1 cellular context compared by ENCODE assay signal in the genomic region with DNA sequence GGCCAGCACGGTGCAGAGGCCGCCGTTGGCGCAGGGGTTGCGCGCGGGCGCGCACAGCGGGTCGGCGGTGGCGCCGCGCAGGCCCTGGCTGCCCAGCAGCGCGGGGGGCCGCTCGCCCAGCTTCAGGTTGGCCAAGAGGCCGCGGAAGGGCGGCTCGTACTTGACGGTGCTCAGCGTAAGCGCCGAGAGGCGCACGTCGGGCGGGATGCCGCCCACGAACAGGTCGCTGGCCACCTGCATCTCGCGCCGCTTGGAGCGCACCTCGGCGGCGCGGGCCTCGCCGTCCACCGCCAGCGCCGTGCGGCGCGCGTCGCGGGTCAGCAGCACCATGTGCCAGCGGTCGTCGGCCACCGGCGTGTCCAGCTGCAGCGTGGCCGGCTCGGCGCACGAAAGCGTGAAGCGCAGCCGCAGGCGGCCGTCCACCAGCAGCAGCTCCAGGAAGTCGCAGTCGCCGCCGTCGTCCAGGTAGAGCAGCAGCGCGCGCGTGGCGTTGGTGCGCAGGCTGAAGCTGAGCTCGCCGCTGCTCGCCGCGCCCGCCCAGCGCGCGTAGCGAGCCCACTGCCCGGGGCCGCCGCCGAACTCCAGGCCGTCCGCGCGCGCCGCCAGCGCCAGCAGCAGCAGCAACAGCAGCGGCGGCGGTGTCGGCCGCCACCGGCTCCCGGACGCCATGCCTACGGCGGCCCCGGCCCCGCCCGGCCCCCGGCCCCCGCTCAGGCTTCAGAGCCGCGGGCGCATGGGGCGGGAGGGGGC.
TF ChIP-seq lines count a peak whose summit lies in the region.

No MANE protein-coding gene starts in this region.

TF ChIP-seq in H1, 55 proteins besides CTCF, POLR2A, EP300 and RAD21:
- TF ChIP-seq JUND (IDR thresholded peaks at IDR 0.05; ENCODE audit: low read length), result no peak
- TF ChIP-seq SP2 (IDR thresholded peaks at IDR 0.05; ENCODE audit: low read length), result no peak
- TF ChIP-seq RNF2 (IDR thresholded peaks at IDR 0.05; ENCODE audit: borderline replicate concordance, low read depth, low read length, missing control alignments, poor library complexity, severe bottlenecking), result peak; percentile 23
- TF ChIP-seq SIRT6 (IDR thresholded peaks at IDR 0.05; ENCODE audit: low read length), result no peak
- no peak for TF ChIP-seq CTBP2 (IDR thresholded peaks at IDR 0.05; ENCODE audit: borderline replicate concordance, insufficient read depth, insufficient read length, low read length)
- peak; percentile 83 for TF ChIP-seq EZH2 (IDR thresholded peaks at IDR 0.05; ENCODE audit: low read depth, low read length, severe bottlenecking)
- TF ChIP-seq, protein P1, sequence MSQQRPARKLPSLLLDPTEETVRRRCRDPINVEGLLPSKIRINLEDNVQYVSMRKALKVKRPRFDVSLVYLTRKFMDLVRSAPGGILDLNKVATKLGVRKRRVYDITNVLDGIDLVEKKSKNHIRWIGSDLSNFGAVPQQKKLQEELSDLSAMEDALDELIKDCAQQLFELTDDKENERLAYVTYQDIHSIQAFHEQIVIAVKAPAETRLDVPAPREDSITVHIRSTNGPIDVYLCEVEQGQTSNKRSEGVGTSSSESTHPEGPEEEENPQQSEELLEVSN (IDR thresholded peaks at IDR 0.05), result peak; percentile 58; the same call in 1 of the 2 replicates
- no peak for TF ChIP-seq TAF7 (optimal IDR thresholded peaks at IDR 0.05; ENCODE audit: borderline replicate concordance, low read depth, low read length)
- TF ChIP-seq KDM4A (IDR thresholded peaks at IDR 0.05; ENCODE audit: low read depth, low read length, severe bottlenecking), result peak; percentile 73
- no peak for TF ChIP-seq NANOG (IDR thresholded peaks at IDR 0.05; ENCODE audit: insufficient read depth, low read depth, low read length, poor library complexity, severe bottlenecking)
- TF ChIP-seq EGR1 (IDR thresholded peaks at IDR 0.05; ENCODE audit: borderline replicate concordance, low read depth, low read length), result no peak
- no peak for TF ChIP-seq BRCA1 (IDR thresholded peaks at IDR 0.05; ENCODE audit: low read depth, low read length)
- no peak for TF ChIP-seq KDM5A (IDR thresholded peaks at IDR 0.05; ENCODE audit: low read length)
- no peak for TF ChIP-seq BACH1 (IDR thresholded peaks at IDR 0.05; ENCODE audit: low read length)
- TF ChIP-seq, protein P2, sequence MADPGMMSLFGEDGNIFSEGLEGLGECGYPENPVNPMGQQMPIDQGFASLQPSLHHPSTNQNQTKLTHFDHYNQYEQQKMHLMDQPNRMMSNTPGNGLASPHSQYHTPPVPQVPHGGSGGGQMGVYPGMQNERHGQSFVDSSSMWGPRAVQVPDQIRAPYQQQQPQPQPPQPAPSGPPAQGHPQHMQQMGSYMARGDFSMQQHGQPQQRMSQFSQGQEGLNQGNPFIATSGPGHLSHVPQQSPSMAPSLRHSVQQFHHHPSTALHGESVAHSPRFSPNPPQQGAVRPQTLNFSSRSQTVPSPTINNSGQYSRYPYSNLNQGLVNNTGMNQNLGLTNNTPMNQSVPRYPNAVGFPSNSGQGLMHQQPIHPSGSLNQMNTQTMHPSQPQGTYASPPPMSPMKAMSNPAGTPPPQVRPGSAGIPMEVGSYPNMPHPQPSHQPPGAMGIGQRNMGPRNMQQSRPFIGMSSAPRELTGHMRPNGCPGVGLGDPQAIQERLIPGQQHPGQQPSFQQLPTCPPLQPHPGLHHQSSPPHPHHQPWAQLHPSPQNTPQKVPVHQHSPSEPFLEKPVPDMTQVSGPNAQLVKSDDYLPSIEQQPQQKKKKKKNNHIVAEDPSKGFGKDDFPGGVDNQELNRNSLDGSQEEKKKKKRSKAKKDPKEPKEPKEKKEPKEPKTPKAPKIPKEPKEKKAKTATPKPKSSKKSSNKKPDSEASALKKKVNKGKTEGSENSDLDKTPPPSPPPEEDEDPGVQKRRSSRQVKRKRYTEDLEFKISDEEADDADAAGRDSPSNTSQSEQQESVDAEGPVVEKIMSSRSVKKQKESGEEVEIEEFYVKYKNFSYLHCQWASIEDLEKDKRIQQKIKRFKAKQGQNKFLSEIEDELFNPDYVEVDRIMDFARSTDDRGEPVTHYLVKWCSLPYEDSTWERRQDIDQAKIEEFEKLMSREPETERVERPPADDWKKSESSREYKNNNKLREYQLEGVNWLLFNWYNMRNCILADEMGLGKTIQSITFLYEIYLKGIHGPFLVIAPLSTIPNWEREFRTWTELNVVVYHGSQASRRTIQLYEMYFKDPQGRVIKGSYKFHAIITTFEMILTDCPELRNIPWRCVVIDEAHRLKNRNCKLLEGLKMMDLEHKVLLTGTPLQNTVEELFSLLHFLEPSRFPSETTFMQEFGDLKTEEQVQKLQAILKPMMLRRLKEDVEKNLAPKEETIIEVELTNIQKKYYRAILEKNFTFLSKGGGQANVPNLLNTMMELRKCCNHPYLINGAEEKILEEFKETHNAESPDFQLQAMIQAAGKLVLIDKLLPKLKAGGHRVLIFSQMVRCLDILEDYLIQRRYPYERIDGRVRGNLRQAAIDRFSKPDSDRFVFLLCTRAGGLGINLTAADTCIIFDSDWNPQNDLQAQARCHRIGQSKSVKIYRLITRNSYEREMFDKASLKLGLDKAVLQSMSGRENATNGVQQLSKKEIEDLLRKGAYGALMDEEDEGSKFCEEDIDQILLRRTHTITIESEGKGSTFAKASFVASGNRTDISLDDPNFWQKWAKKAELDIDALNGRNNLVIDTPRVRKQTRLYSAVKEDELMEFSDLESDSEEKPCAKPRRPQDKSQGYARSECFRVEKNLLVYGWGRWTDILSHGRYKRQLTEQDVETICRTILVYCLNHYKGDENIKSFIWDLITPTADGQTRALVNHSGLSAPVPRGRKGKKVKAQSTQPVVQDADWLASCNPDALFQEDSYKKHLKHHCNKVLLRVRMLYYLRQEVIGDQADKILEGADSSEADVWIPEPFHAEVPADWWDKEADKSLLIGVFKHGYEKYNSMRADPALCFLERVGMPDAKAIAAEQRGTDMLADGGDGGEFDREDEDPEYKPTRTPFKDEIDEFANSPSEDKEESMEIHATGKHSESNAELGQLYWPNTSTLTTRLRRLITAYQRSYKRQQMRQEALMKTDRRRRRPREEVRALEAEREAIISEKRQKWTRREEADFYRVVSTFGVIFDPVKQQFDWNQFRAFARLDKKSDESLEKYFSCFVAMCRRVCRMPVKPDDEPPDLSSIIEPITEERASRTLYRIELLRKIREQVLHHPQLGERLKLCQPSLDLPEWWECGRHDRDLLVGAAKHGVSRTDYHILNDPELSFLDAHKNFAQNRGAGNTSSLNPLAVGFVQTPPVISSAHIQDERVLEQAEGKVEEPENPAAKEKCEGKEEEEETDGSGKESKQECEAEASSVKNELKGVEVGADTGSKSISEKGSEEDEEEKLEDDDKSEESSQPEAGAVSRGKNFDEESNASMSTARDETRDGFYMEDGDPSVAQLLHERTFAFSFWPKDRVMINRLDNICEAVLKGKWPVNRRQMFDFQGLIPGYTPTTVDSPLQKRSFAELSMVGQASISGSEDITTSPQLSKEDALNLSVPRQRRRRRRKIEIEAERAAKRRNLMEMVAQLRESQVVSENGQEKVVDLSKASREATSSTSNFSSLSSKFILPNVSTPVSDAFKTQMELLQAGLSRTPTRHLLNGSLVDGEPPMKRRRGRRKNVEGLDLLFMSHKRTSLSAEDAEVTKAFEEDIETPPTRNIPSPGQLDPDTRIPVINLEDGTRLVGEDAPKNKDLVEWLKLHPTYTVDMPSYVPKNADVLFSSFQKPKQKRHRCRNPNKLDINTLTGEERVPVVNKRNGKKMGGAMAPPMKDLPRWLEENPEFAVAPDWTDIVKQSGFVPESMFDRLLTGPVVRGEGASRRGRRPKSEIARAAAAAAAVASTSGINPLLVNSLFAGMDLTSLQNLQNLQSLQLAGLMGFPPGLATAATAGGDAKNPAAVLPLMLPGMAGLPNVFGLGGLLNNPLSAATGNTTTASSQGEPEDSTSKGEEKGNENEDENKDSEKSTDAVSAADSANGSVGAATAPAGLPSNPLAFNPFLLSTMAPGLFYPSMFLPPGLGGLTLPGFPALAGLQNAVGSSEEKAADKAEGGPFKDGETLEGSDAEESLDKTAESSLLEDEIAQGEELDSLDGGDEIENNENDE (IDR thresholded peaks at IDR 0.05; ENCODE audit: insufficient replicate concordance, low read length), result no peak
- TF ChIP-seq HDAC2 (IDR thresholded peaks at IDR 0.05; ENCODE audit: borderline replicate concordance in 1 of 2, low read depth in 2 of 2, low read length in 2 of 2), result no peak
- TF ChIP-seq SUZ12 (IDR thresholded peaks at IDR 0.05; ENCODE audit: low read length), result peak; percentile 92; the same call in 1 of the 2 replicates
- TF ChIP-seq YY1 (IDR thresholded peaks at IDR 0.05; ENCODE audit: low read depth, low read length), result no peak
- no peak for TF ChIP-seq CBX5 (IDR thresholded peaks at IDR 0.05; ENCODE audit: low read depth, low read length)
- no peak for TF ChIP-seq FOSL1 (IDR thresholded peaks at IDR 0.05; ENCODE audit: insufficient read depth, low read depth, low read length)
- peak; percentile 87 for TF ChIP-seq MAX (IDR thresholded peaks at IDR 0.05)
- no peak for TF ChIP-seq CBX8 (IDR thresholded peaks at IDR 0.05; ENCODE audit: borderline replicate concordance, low read depth, low read length)
- no peak for TF ChIP-seq USF2 (IDR thresholded peaks at IDR 0.05; ENCODE audit: low read length)
- TF ChIP-seq GABPA (IDR thresholded peaks at IDR 0.05; ENCODE audit: borderline replicate concordance, insufficient read depth, low read length), result no peak
